In genomic region chr4:38800366-38800765, GRCh38 we compare ENCODE assay signal across 20 cellular contexts. TPM values are rescaled to one million over a fixed set of nuclear protein-coding genes. Genes with fewer than 3 reads are reported as not detected.
A peak's percentile ranks its signal among the peaks of the same experiment; 100 is the strongest.
DNase-seq lines count a peak whose midpoint lies in the region; ATAC-seq, FAIRE-seq and TF ChIP-seq lines count a peak whose summit lies in the region.
"Had no signal": no experiment of that assay in that cellular context is flagged by ENCODE, and none has a peak within 500 bp of the region (broad histone marks: within the 10 kb centered on the region; RNA-seq: fewer than 3 reads in every experiment).

No MANE protein-coding gene starts in this region.

- DNase-seq in HL-60 (ENCODE audit: low read depth in 1 of 2, low spot score in 1 of 2): no peak
- no peak for DNase-seq in GM12878 (ENCODE audit: low read depth, low spot score)
- DNase-seq in WERI-Rb-1: no peak
- DNase-seq: BE2C; C1 segment of cervical spinal cord; CD4-positive, alpha-beta T cell; DMS153; DMS79; GDM1; GOT3; H7; IMR-90 had no signal

- H3K36me3 ChIP-seq in GM12878 (ENCODE audit: control insufficient read depth in 2 of 2, insufficient read depth in 2 of 2, low read length in 1 of 2) (peaks cover 4 to 31% of the 10 kb centered on the region in 2 experiments; a peak in 3 of 4 replicates), neutrophil (peaks cover 80% of the 10 kb centered on the region), WERI-Rb-1 (no peaks in the 10 kb centered on the region)
- H3K36me3 ChIP-seq: BE2C had no signal

- SMC1A ChIA-PET in GM12878 (lab: Charles Lee; ENCODE audit: uncharacterized antibody, unreplicated experiment): interaction anchor here (1.2 to 13.9 kb wide), 5 partner anchors 8 to 60 kb away, joined by 3 to 278 read pairs (median 107); partner anchors contain the start of gene TLR10

- no TSS peak for BruUV-seq in GM12878 (replicated peaks; lab: Mats Ljungman, UMichigan)

- peak overlapping the region; percentile 47; the same call in 1 of the 2 replicates for H3K27ac ChIP-seq in HL-60 (replicated peaks)
- H3K27ac ChIP-seq in GM12878 (ENCODE audit: control insufficient read depth, insufficient read depth): no peak overlapping the region
- H3K27ac ChIP-seq in neutrophil: peak overlapping the region; percentile 92
- H3K27ac ChIP-seq in WERI-Rb-1: no peak overlapping the region

- in situ Hi-C loops in GM12878 (cut with MboI): loop anchor here (25.0 kb wide), 1 partner anchor 1387 kb away; the partner anchor contains the start of gene RHOH

- no peak for TF ChIP-seq EP300 in GM12878 (IDR thresholded peaks at IDR 0.05; ENCODE audit: borderline replicate concordance in 1 of 2, control insufficient read depth in 1 of 2, low read depth in 2 of 2, low read length in 2 of 2)

- no peaks in the 10 kb centered on the region for H4K20me1 ChIP-seq in GM12878 (ENCODE audit: control insufficient read depth, insufficient read depth)

- 98% methylated on average over 2 of the region's 2 CpGs for WGBS in GM12878 (ENCODE audit: insufficient coverage, insufficient replicate concordance, low lambda C conversion rate, missing lambda C conversion rate)

- peaks cover 29% of the 10 kb centered on the region for H3K79me2 ChIP-seq in GM12878 (ENCODE audit: control insufficient read depth, insufficient read depth, low read length)

- H3K9ac ChIP-seq in GM12878 (ENCODE audit: control insufficient read depth, insufficient read depth, low read length): no peak overlapping the region

- TF ChIP-seq POLR2A in GM12878 (IDR thresholded peaks at IDR 0.05; ENCODE audit: low read depth, low read length): no peak

- no peak overlapping the region for H2AFZ ChIP-seq in GM12878 (ENCODE audit: control insufficient read depth, low read depth, low read length)

- no peak for ATAC-seq in GM12878
- ATAC-seq in HG03159 (IDR thresholded peaks at IDR 0.05; ENCODE audit: unreplicated experiment): no peak
- no peak for ATAC-seq in HG03520 (IDR thresholded peaks at IDR 0.05; ENCODE audit: unreplicated experiment)
- ATAC-seq: HCT116, K562 had no signal

- TF ChIP-seq RAD21 in GM12878 (IDR thresholded peaks at IDR 0.05; ENCODE audit: insufficient read depth, low read depth, low read length): no peak

- H3K4me3 ChIP-seq in HL-60 (replicated peaks; ENCODE audit: insufficient read depth, low read length): no peak overlapping the region
- no peak overlapping the region for H3K4me3 ChIP-seq in GM12878
- peak overlapping the region; percentile 75 to 79 for H3K4me3 ChIP-seq in neutrophil (ENCODE audit: low read depth in 1 of 2, low read length in 1 of 2)
- no peak overlapping the region for H3K4me3 ChIP-seq in WERI-Rb-1 (ENCODE audit: low read depth, low read length)
- H3K4me3 ChIP-seq: K562 had no signal

- H3K9me3 ChIP-seq in GM12878 (replicated peaks; ENCODE audit: control insufficient read depth, insufficient read depth, low read length) (peaks cover 65% of the 10 kb centered on the region), neutrophil (no peaks in the 10 kb centered on the region), WERI-Rb-1 (ENCODE audit: severe bottlenecking) (peaks cover 5% of the 10 kb centered on the region)
- H3K9me3 ChIP-seq: BE2C had no signal

- H3K27me3 ChIP-seq in HL-60 (ENCODE audit: insufficient read depth, poor library complexity, severe bottlenecking) (no peaks in the 10 kb centered on the region), GM12878 (replicated peaks in 1 of 2; ENCODE audit: control insufficient read depth in 2 of 2, insufficient read depth in 2 of 2, low read length in 1 of 2) (no peaks in the 10 kb centered on the region), neutrophil (no peaks in the 10 kb centered on the region), WERI-Rb-1 (ENCODE audit: insufficient read depth, low read depth, severe bottlenecking) (no peaks in the 10 kb centered on the region)

- RAD21 ChIA-PET in GM12878 (lab: Charles Lee; ENCODE audit: unreplicated experiment): interaction anchor here (0.5 to 6.7 kb wide), 3 partner anchors 19 to 63 kb away, joined by 3 to 199 read pairs (median 10); partner anchors contain the start of gene TLR10

- TF ChIP-seq CTCF in HL-60 (IDR thresholded peaks at IDR 0.05; ENCODE audit: insufficient read depth, low read length) (no peak), GM12878 (IDR thresholded peaks at IDR 0.05 in 2 of 3, conservative IDR thresholded peaks at IDR 0.05 in 1 of 3; ENCODE audit: control insufficient read depth in 2 of 3, extremely low read depth in 1 of 3, insufficient read depth in 1 of 3, low read depth in 3 of 3, low read length in 3 of 3) (no peak), neutrophil (IDR thresholded peaks at IDR 0.05) (no peak), WERI-Rb-1 (IDR thresholded peaks at IDR 0.05; ENCODE audit: low read depth, low read length) (no peak)

- CTCF ChIA-PET in GM12878 (lab: Yijun Ruan, JAX): interaction anchor here (7.0 kb wide), 1 partner anchor 17 kb away, joined by 175 read pairs; the partner anchor contains the start of gene TLR10

- intact Hi-C loops in GM12878 (cut with micrococcal nuclease; ENCODE audit: unreplicated experiment): no loop called here

- peaks cover 15% of the 10 kb centered on the region for H3K4me1 ChIP-seq in GM12878 (ENCODE audit: control insufficient read depth, insufficient read depth, low read length)
- H3K4me1 ChIP-seq in neutrophil (ENCODE audit: control insufficient read depth in 1 of 2, insufficient read depth in 1 of 2, low read depth in 1 of 2, low read length in 1 of 2): peaks cover 71 to 78% of the 10 kb centered on the region in 2 experiments
- H3K4me1 ChIP-seq: BE2C had no signal

- FAIRE-seq in GM12878 (lab: Jason Lieb, UNC): no peak
- FAIRE-seq: HTR-8/SVneo, K562 had no signal

- H3K4me2 ChIP-seq in GM12878 (ENCODE audit: control insufficient read depth, insufficient read depth): no peak overlapping the region

- POLR2A ChIA-PET in GM12878 (lab: Charles Lee): interaction anchor here (1.7 to 6.8 kb wide), 4 partner anchors 10 to 38 kb away, joined by 9 to 110 read pairs (median 104); partner anchors contain the start of gene TLR10

TF ChIP-seq in GM12878, 131 proteins besides CTCF, POLR2A, EP300 and RAD21 (continues in another document):
- TF ChIP-seq EGR1 (IDR thresholded peaks at IDR 0.05; ENCODE audit: borderline replicate concordance in 1 of 2, low read depth in 2 of 2, low read length in 2 of 2) (no peak), ETV6 (conservative IDR thresholded peaks at IDR 0.05 in 1 of 2, IDR thresholded peaks at IDR 0.05 in 1 of 2; ENCODE audit: borderline replicate concordance in 1 of 2, low read depth in 1 of 2) (no peak), STAT3 (IDR thresholded peaks at IDR 0.05; ENCODE audit: low read depth, low read length) (no peak)

RNA-seq across cellular contexts. Expression of gene TLR1, which starts 4.2 kb away (rescaled TPM):
- total RNA-seq in GM12878 (2013; cell fraction: nucleolus; rRNA removed): 324 and 329 TPM in 2 replicates
- 33.7 and 41.4 TPM in 2 replicates for total RNA-seq in GM12878 (2014; rRNA removed)
- total RNA-seq in GM12878 (2014; rRNA removed; fragmentation: Illumina TruSeq; extraction: Trizol): 33.9 and 35.1 TPM in 2 replicates
- total RNA-seq in GM12878 (2021): 22.4 and 22.9 TPM in 2 replicates
- 21.7 TPM for polyA plus RNA-seq in GM12878 (2011; ENCODE audit: low read depth)
- polyA plus RNA-seq in GM12878 (2011; rRNA removed): 57.1 and 86.9 TPM in 2 replicates
- 22.3 and 24.5 TPM in 2 replicates for polyA plus RNA-seq in GM12878 (2011; cell fraction: cytosol; rRNA removed)
- 41.1 and 61.6 TPM in 2 replicates for polyA plus RNA-seq in GM12878 (2011; cell fraction: nucleus; rRNA removed)
- polyA plus RNA-seq in GM12878 (2012): 26.0 and 27.3 TPM in 2 replicates
- 35.0 and 46.6 TPM in 2 replicates for polyA plus RNA-seq in GM12878 (2014; fragmentation: Illumina TruSeq; extraction: Trizol)
- polyA plus RNA-seq in GM12878 (2014; fragmentation: Nextera tagmentation; extraction: Ambion mirVana): 1 to 10 TPM; 9.3 to 9.5 TPM
- polyA plus RNA-seq in GM12878 (2014; rRNA removed): 13.0 and 16.5 TPM in 2 replicates
- 10 to 100 TPM; 17.1 to 17.9 TPM for polyA plus RNA-seq in GM12878 (2016; fragmentation: Nextera tagmentation; extraction: Ambion mirVana)
- 75.7 and 81.3 TPM in 2 replicates for polyA minus RNA-seq in GM12878 (2011; rRNA and poly(A)+ RNA removed)
- 20.4 and 25.1 TPM in 2 replicates for polyA minus RNA-seq in GM12878 (2011; cell fraction: cytosol; rRNA and poly(A)+ RNA removed)
- 110 and 111 TPM in 2 replicates for polyA minus RNA-seq in GM12878 (2011; cell fraction: nucleus; rRNA and poly(A)+ RNA removed)

RNA-seq across cellular contexts. Expression of gene TLR10, which starts 17.6 kb away (rescaled TPM):
- total RNA-seq in GM12878 (2013; cell fraction: nucleolus; rRNA removed): 307 and 331 TPM in 2 replicates
- total RNA-seq in GM12878 (2014; rRNA removed) (82.7 and 109 TPM in 2 replicates), GM12878 (2014; rRNA removed; fragmentation: Illumina TruSeq; extraction: Trizol) (107 and 109 TPM in 2 replicates), GM12878 (2021) (50.4 and 52.8 TPM in 2 replicates)
- polyA plus RNA-seq in GM12878 (2011; ENCODE audit: low read depth): 37.6 TPM
- polyA plus RNA-seq in GM12878 (2011; rRNA removed) (149 and 243 TPM in 2 replicates), GM12878 (2014; fragmentation: Illumina TruSeq; extraction: Trizol) (118 and 166 TPM in 2 replicates), GM12878 (2014; fragmentation: Nextera tagmentation; extraction: Ambion mirVana) (10 to 100 TPM; 31.5 to 41.8 TPM), GM12878 (2014; rRNA removed) (65.8 and 79.3 TPM in 2 replicates), GM12878 (2016; fragmentation: Nextera tagmentation; extraction: Ambion mirVana) (10 to 100 TPM; 45.9 to 47.1 TPM)
- polyA plus RNA-seq in GM12878 (2011; cell fraction: cytosol; rRNA removed): 53.5 and 61.0 TPM in 2 replicates
- 75.6 and 82.5 TPM in 2 replicates for polyA plus RNA-seq in GM12878 (2011; cell fraction: nucleus; rRNA removed)
- polyA plus RNA-seq in GM12878 (2012): 49.5 and 69.6 TPM in 2 replicates
- 80.6 and 111 TPM in 2 replicates for polyA minus RNA-seq in GM12878 (2011; rRNA and poly(A)+ RNA removed)
- 23.4 and 28.1 TPM in 2 replicates for polyA minus RNA-seq in GM12878 (2011; cell fraction: cytosol; rRNA and poly(A)+ RNA removed)
- 39.7 and 47.2 TPM in 2 replicates for polyA minus RNA-seq in GM12878 (2011; cell fraction: nucleus; rRNA and poly(A)+ RNA removed)
- total RNA-seq: A172; CD4-positive, alpha-beta T cell; Daoy; H7; IMR-90 had no signal
- polyA plus RNA-seq: IMR-90 had no signal

RNA-seq across cellular contexts. Expression of gene TLR6, which starts 56.3 kb away (rescaled TPM):
- total RNA-seq in GM12878 (2013; cell fraction: nucleolus; rRNA removed): 174 and 189 TPM in 2 replicates
- total RNA-seq in GM12878 (2014; rRNA removed) (15.4 and 18.1 TPM in 2 replicates), GM12878 (2014; rRNA removed; fragmentation: Illumina TruSeq; extraction: Trizol) (18.0 and 18.1 TPM in 2 replicates), GM12878 (2021) (19.1 and 22.4 TPM in 2 replicates)
- 11.6 TPM for polyA plus RNA-seq in GM12878 (2011; ENCODE audit: low read depth)
- polyA plus RNA-seq in GM12878 (2011; rRNA removed) (49.4 and 72.4 TPM in 2 replicates), GM12878 (2014; fragmentation: Illumina TruSeq; extraction: Trizol) (15.9 and 22.4 TPM in 2 replicates), GM12878 (2014; fragmentation: Nextera tagmentation; extraction: Ambion mirVana) (1 to 10 TPM; 1.1 to 1.5 TPM), GM12878 (2014; rRNA removed) (8.3 and 9.6 TPM in 2 replicates), GM12878 (2016; fragmentation: Nextera tagmentation; extraction: Ambion mirVana) (1 to 10 TPM; 2.3 to 2.9 TPM)
- polyA plus RNA-seq in GM12878 (2011; cell fraction: cytosol; rRNA removed): 13.1 and 18.0 TPM in 2 replicates
- polyA plus RNA-seq in GM12878 (2011; cell fraction: nucleus; rRNA removed): 21.4 and 25.3 TPM in 2 replicates
- polyA plus RNA-seq in GM12878 (2012): 11.8 and 14.3 TPM in 2 replicates
- polyA minus RNA-seq in GM12878 (2011; rRNA and poly(A)+ RNA removed): 61.3 and 91.4 TPM in 2 replicates
- 25.1 and 28.5 TPM in 2 replicates for polyA minus RNA-seq in GM12878 (2011; cell fraction: cytosol; rRNA and poly(A)+ RNA removed)
- 28.3 and 34.2 TPM in 2 replicates for polyA minus RNA-seq in GM12878 (2011; cell fraction: nucleus; rRNA and poly(A)+ RNA removed)
- total RNA-seq: H7 had no signal

Comparison
In these comparisons a context has a peak if more than half of its experiments do, and no peak if none do; other contexts are left out.
1. H3K27ac ChIP-seq: peak in HL-60 (single experiment) and neutrophil (single experiment); none in GM12878 (single experiment) and WERI-Rb-1 (single experiment).
2. H3K4me3 ChIP-seq: peak in neutrophil (2 of 2); none in HL-60 (single experiment), GM12878 (single experiment) and WERI-Rb-1 (single experiment).